30 cellular contexts compared by ENCODE assay signal in genomic region chr5:18517641-18518380, GRCh38.
DNase-seq lines count a peak whose midpoint lies in the region; FAIRE-seq and TF ChIP-seq lines count a peak whose summit lies in the region.
"Had no signal": no experiment of that assay in that cellular context is flagged by ENCODE, and none has a peak within 500 bp of the region (broad histone marks: within the 10 kb centered on the region; RNA-seq: fewer than 3 reads in every experiment).

No MANE protein-coding gene starts in this region.

- no peak overlapping the region for H3K4me3 ChIP-seq in BE2C (ENCODE audit: low read depth, low read length)
- H3K4me3 ChIP-seq: A549; BLaER1; BLaER1 treated with 17β-estradiol and CSF1 and Interleukin-3, amounts not matched to agents 10 nM and 100 nM had no signal

- H3K4me1 ChIP-seq in BE2C = peaks cover 24% of the 10 kb centered on the region
- H3K4me1 ChIP-seq: A549; BLaER1; BLaER1 treated with 17β-estradiol and CSF1 and Interleukin-3, amounts not matched to agents 10 nM and 100 nM; Caco-2 had no signal

- TF ChIP-seq CTCF in BE2C (IDR thresholded peaks at IDR 0.05; ENCODE audit: low read depth, low read length) = no peak

- no peaks in the 10 kb centered on the region for H3K27me3 ChIP-seq in BE2C
- H3K27me3 ChIP-seq: BLaER1; BLaER1 treated with 17β-estradiol and CSF1 and Interleukin-3, amounts not matched to agents 10 nM and 100 nM had no signal

- no peaks in the 10 kb centered on the region for H3K36me3 ChIP-seq in BE2C
- H3K36me3 ChIP-seq: BLaER1; BLaER1 treated with 17β-estradiol and CSF1 and Interleukin-3, amounts not matched to agents 10 nM and 100 nM had no signal

- DNase-seq in BE2C (peak; percentile 19), HTR-8/SVneo (ENCODE audit: insufficient read length, low spot score) (no peak), SK-N-DZ (ENCODE audit: low spot score) (peak; percentile 98), GM19240 (ENCODE audit: insufficient read length, low spot score) (no peak)
- DNase-seq in stimulated activated CD4-positive, alpha-beta T cell treated with anti-CD3 and anti-CD28 coated beads, Interleukin-2, amount 100 ng/mL, for 24 hours = no peak
- no peak for DNase-seq in activated CD4-positive, alpha-beta T cell treated with anti-CD3 and anti-CD28 coated beads, Interleukin-2, amount 50 U/mL, for 1 hour
- DNase-seq: 8988T; ACHN; AML-193; C1 segment of cervical spinal cord; Caco-2; Calu3; CD4-positive, alpha-beta memory T cell; CD4-positive, alpha-beta T cell; CD4-positive, CD25-positive, alpha-beta regulatory T cell; CD8-positive, alpha-beta memory T cell; CD8-positive, alpha-beta T cell; COR-L47; DMS 273 treated with DMSO at 0.1 percent for 48 hours; DMS153; DMS53; DMS79; DMS79 treated with DMSO at 0.1 percent for 48 hours; DND-41; EL had no signal

- peak; percentile 28 for FAIRE-seq in HTR-8/SVneo (lab: Jason Lieb, UNC)
- FAIRE-seq: A204.1, A549, D721Med had no signal

- 0 out of 2 replicates have a peak, but pooled peaks cover 2% of the 10 kb centered on the region for H3K9me3 ChIP-seq in BE2C
- H3K9me3 ChIP-seq: A549, BLaER1, Caco-2 had no signal

Comparison
In these comparisons a context has a peak if more than half of its experiments do, and no peak if none do; other contexts are left out.
1. DNase-seq: peak in BE2C (single experiment) and SK-N-DZ (single experiment); none in HTR-8/SVneo (single experiment), stimulated activated CD4-positive, alpha-beta T cell treated with anti-CD3 and anti-CD28 coated beads, Interleukin-2, amount 100 ng/mL, for 24 hours (0 of 2), GM19240 (single experiment) and activated CD4-positive, alpha-beta T cell treated with anti-CD3 and anti-CD28 coated beads, Interleukin-2, amount 50 U/mL, for 1 hour (single experiment).